Comparison of ENCODE assay signal across 2 cellular contexts in genomic region chr3:73510784-73511183, GRCh38.
A peak's percentile ranks its signal among the peaks of the same experiment; 100 is the strongest.
TF ChIP-seq lines count a peak whose summit lies in the region.

No MANE protein-coding gene starts in this region.

TF ChIP-seq in SK-N-SH, 30 proteins besides CTCF, POLR2A, EP300 and RAD21:
- TF ChIP-seq REST (IDR thresholded peaks at IDR 0.05; ENCODE audit: low read depth, low read length) (peak; percentile 66; the same call in 1 of the 2 replicates), TEAD4 (IDR thresholded peaks at IDR 0.05; ENCODE audit: borderline replicate concordance, insufficient read depth) (no peak)
- TF ChIP-seq, protein P1, sequence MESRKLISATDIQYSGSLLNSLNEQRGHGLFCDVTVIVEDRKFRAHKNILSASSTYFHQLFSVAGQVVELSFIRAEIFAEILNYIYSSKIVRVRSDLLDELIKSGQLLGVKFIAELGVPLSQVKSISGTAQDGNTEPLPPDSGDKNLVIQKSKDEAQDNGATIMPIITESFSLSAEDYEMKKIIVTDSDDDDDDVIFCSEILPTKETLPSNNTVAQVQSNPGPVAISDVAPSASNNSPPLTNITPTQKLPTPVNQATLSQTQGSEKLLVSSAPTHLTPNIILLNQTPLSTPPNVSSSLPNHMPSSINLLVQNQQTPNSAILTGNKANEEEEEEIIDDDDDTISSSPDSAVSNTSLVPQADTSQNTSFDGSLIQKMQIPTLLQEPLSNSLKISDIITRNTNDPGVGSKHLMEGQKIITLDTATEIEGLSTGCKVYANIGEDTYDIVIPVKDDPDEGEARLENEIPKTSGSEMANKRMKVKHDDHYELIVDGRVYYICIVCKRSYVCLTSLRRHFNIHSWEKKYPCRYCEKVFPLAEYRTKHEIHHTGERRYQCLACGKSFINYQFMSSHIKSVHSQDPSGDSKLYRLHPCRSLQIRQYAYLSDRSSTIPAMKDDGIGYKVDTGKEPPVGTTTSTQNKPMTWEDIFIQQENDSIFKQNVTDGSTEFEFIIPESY (IDR thresholded peaks at IDR 0.05; ENCODE audit: borderline replicate concordance, low read depth): no peak
TF ChIP-seq in SK-N-SH: peak in this region for 1.

TF ChIP-seq in SK-N-SH treated with all-trans-retinoic acid at 6 μM for 48 hours, 23 proteins besides CTCF, POLR2A, EP300 and RAD21 (continued from another document):
- no peak for TF ChIP-seq POU6F1 (CRISPR knock-in tag; IDR thresholded peaks at IDR 0.05; ENCODE audit: borderline replicate concordance, low read depth)
- TF ChIP-seq, protein P2, sequence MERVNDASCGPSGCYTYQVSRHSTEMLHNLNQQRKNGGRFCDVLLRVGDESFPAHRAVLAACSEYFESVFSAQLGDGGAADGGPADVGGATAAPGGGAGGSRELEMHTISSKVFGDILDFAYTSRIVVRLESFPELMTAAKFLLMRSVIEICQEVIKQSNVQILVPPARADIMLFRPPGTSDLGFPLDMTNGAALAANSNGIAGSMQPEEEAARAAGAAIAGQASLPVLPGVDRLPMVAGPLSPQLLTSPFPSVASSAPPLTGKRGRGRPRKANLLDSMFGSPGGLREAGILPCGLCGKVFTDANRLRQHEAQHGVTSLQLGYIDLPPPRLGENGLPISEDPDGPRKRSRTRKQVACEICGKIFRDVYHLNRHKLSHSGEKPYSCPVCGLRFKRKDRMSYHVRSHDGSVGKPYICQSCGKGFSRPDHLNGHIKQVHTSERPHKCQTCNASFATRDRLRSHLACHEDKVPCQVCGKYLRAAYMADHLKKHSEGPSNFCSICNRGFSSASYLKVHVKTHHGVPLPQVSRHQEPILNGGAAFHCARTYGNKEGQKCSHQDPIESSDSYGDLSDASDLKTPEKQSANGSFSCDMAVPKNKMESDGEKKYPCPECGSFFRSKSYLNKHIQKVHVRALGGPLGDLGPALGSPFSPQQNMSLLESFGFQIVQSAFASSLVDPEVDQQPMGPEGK (CRISPR knock-in tag; IDR thresholded peaks at IDR 0.05; ENCODE audit: borderline replicate concordance): no peak
